In genomic region chr1:39845569-39846566, GRCh38 we compare ENCODE assay signal across 7 cellular contexts. TPM values are rescaled to one million over a fixed set of nuclear protein-coding genes. Genes with fewer than 3 reads are reported as not detected.
DNase-seq lines count a peak whose midpoint lies in the region; ATAC-seq and TF ChIP-seq lines count a peak whose summit lies in the region.

No MANE protein-coding gene starts in this region.

- ATAC-seq in omental fat pad (ENCODE audit: low FRiP score), result no peak

- H3K27ac ChIP-seq in OCI-LY3 (ENCODE audit: low read length) (peak overlapping the region; percentile 54), fibroblast of lung (ENCODE audit: insufficient read depth, low read length) (peak overlapping the region; percentile 26), substantia nigra (ENCODE audit: low read depth, low read length, poor library complexity, severe bottlenecking) (peak overlapping the region; percentile 23)

- H3K79me2 ChIP-seq in OCI-LY3 (ENCODE audit: low read length), result peaks cover 7% of the 10 kb centered on the region
- H3K79me2 ChIP-seq in fibroblast of lung (ENCODE audit: control insufficient read depth, insufficient read depth, low read length), result no peaks in the 10 kb centered on the region

- H3K36me3 ChIP-seq in OCI-LY3 (replicated peaks; ENCODE audit: low read depth, low read length) (peaks cover 51% of the 10 kb centered on the region), fibroblast of lung (ENCODE audit: control insufficient read depth, insufficient read depth, low read length) (peaks cover 2% of the 10 kb centered on the region)

- H3K4me3 ChIP-seq in OCI-LY3 (ENCODE audit: low read length), result no peak overlapping the region
- H3K4me3 ChIP-seq in fibroblast of lung (replicated peaks in 1 of 4; ENCODE audit: control extremely low read depth in 1 of 4, insufficient read depth in 1 of 4, low read depth in 3 of 4, low read length in 4 of 4), result no peak overlapping the region

- H4K20me1 ChIP-seq in OCI-LY3 (ENCODE audit: insufficient read depth, low read length) (peaks cover 16% of the 10 kb centered on the region), fibroblast of lung (ENCODE audit: control insufficient read depth, extremely low read depth, insufficient read depth, low read length) (no peaks in the 10 kb centered on the region)

- peak in 67 of 76 experiments; percentile 10 to 80 (median 53) for DNase-seq in HUDEP-2 (lab: John Stamatoyannopoulos, UW; ENCODE audit: unreplicated experiment in 76 of 76)
- DNase-seq in activated T-cell treated with anti-CD3 and anti-CD28 coated beads, Interleukin-2, amount 50 U/mL, for 1 hour, result peak; percentile 79
- DNase-seq in fibroblast of lung (ENCODE audit: low read depth in 2 of 2), result peak; percentile 86 to 88
- DNase-seq in omental fat pad (ENCODE audit: low spot score), result peak; percentile 28
- DNase-seq in substantia nigra (lab: John Stamatoyannopoulos, UW), result peak in 43 of 49 donors; percentile 25 to 91 (median 58)

- H3K9ac ChIP-seq in OCI-LY3 (ENCODE audit: low read length) (0 out of 2 replicates have a peak overlapping the region, but pooled peaks have one; percentile 1), fibroblast of lung (ENCODE audit: insufficient read depth, low read length) (no peak overlapping the region)

- peaks cover 19% of the 10 kb centered on the region for H3K4me1 ChIP-seq in OCI-LY3 (ENCODE audit: low read length)
- peaks cover 14% of the 10 kb centered on the region for H3K4me1 ChIP-seq in fibroblast of lung (ENCODE audit: control insufficient read depth, extremely low read depth, insufficient read depth, low read length)

- H3K9me3 ChIP-seq in OCI-LY3 (ENCODE audit: insufficient read depth, low read length) (no peaks in the 10 kb centered on the region), fibroblast of lung (ENCODE audit: control insufficient read depth, insufficient read depth, low read depth, low read length) (no peaks in the 10 kb centered on the region)

- TF ChIP-seq POLR2A in GM19099 (IDR thresholded peaks at IDR 0.05; ENCODE audit: extremely low read depth, insufficient read length, low read depth), result peak; percentile 26

- no peaks in the 10 kb centered on the region for H3K27me3 ChIP-seq in OCI-LY3 (ENCODE audit: low read depth, low read length)
- no peaks in the 10 kb centered on the region for H3K27me3 ChIP-seq in fibroblast of lung (ENCODE audit: control insufficient read depth, insufficient read depth, low read length)

- H3K4me2 ChIP-seq in OCI-LY3 (ENCODE audit: low read length), result peak overlapping the region; percentile 62
- peak overlapping the region; percentile 40 for H3K4me2 ChIP-seq in fibroblast of lung (ENCODE audit: extremely low read depth, insufficient read depth, low read length)

- no peak overlapping the region for H2AFZ ChIP-seq in OCI-LY3 (ENCODE audit: low read depth, low read length)
- H2AFZ ChIP-seq in fibroblast of lung (ENCODE audit: low read length), result no peak overlapping the region

- no peak for TF ChIP-seq CTCF in OCI-LY3 (IDR thresholded peaks at IDR 0.05; ENCODE audit: low read depth, low read length)
- TF ChIP-seq CTCF in fibroblast of lung (conservative IDR thresholded peaks at IDR 0.05 in 1 of 2, IDR thresholded peaks at IDR 0.05 in 1 of 2; ENCODE audit: low read depth in 1 of 2, low read length in 2 of 2), result no peak
- TF ChIP-seq CTCF in omental fat pad (IDR thresholded peaks at IDR 0.05), result no peak

RNA-seq across cellular contexts. Expression of gene TRIT1, which starts 37.4 kb away (rescaled TPM):
- total RNA-seq in fibroblast of lung (19.5 and 20.3 TPM in 2 replicates), omental fat pad (10 to 100 TPM in 3 of 4 donors, 1 to 10 TPM in 1; 8.4 to 15.8 (median 13.1) TPM)
- 9.7 and 17.2 TPM in 2 replicates for polyA plus RNA-seq in fibroblast of lung
- polyA plus RNA-seq in fibroblast of lung (2012), result 7.2 and 10.5 TPM in 2 replicates
- 0.79 and 1.4 TPM in 2 replicates for polyA minus RNA-seq in fibroblast of lung (ENCODE audit: low replicate concordance)

RNA-seq across cellular contexts. Expression of gene MYCL, which starts 55.8 kb away (rescaled TPM):
- total RNA-seq in fibroblast of lung (under 0.01 and 0.26 TPM in 2 replicates), omental fat pad (1 to 10 TPM in 1 of 4 donors, under 1 TPM in 1, not detected in 2; 0.31 to 1.3 TPM)
- polyA plus RNA-seq in fibroblast of lung, result 0.09 and 0.11 TPM in 2 replicates
- 0.13 and 0.14 TPM in 2 replicates for polyA plus RNA-seq in fibroblast of lung (2012)
- 0.07 TPM in 1 of 2 replicates, not detected in the other for polyA minus RNA-seq in fibroblast of lung (ENCODE audit: low replicate concordance)

RNA-seq across cellular contexts. Expression of gene BMP8B, which starts 57.2 kb away (rescaled TPM):
- not detected in 2 replicates for total RNA-seq in fibroblast of lung
- polyA plus RNA-seq in fibroblast of lung, result 0.01 TPM in 1 of 2 replicates, not detected in the other
- 0.03 and 0.06 TPM in 2 replicates for polyA plus RNA-seq in fibroblast of lung (2012)
- not detected in 2 replicates for polyA minus RNA-seq in fibroblast of lung (ENCODE audit: low replicate concordance)
- total RNA-seq in omental fat pad, result 1 to 10 TPM in 1 of 4 donors, under 1 TPM in 3; 0.24 to 2.0 (median 0.33) TPM

Comparison
In these comparisons a context has a peak if more than half of its experiments do, and no peak if none do; other contexts are left out.
1. DNase-seq: peak in every context shown above with its lines; median percentile 87 in fibroblast of lung; 79 in activated T-cell treated with anti-CD3 and anti-CD28 coated beads, Interleukin-2, amount 50 U/mL, for 1 hour; 58 in substantia nigra; 53 in HUDEP-2; 28 in omental fat pad.